ENCODE assay signal across 8 cellular contexts in the genomic region with DNA sequence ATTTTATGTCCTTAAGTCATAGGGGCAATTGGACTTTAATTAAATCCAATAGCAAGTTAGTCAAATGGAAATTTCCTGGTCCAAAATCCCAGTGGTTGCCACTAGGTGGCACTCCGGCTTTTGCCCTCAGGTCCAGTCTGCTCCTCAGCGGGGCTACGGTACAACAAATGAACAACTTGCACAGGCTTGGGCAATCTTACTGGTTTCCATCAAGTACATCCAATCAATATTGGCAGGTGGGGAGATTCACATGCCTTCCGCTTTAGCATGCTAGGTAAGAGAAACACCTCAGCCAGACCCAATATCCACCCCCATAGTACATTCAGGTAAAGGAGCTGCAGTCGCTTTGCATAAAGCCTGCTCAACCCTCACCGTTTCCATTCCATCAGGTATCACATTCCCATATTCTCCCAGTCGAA. TPM values are rescaled to one million over a fixed set of nuclear protein-coding genes. Genes with fewer than 3 reads are reported as not detected.
DNase-seq lines count a peak whose midpoint lies in the region; ATAC-seq, FAIRE-seq and TF ChIP-seq lines count a peak whose summit lies in the region.

No MANE protein-coding gene starts in this region.

- TF ChIP-seq EP300 in H1 (IDR thresholded peaks at IDR 0.05; ENCODE audit: borderline replicate concordance in 1 of 2, low read depth in 2 of 2, low read length in 2 of 2): no peak

- no peak overlapping the region for H3K14ac ChIP-seq in H1 (ENCODE audit: insufficient read length)

- TF ChIP-seq CTCF in HEK293 (tag by site-specific recombination; IDR thresholded peaks at IDR 0.05) (peak; percentile 58), H1 (IDR thresholded peaks at IDR 0.05; ENCODE audit: control extremely low read depth in 1 of 3, insufficient read depth in 1 of 3, low read depth in 1 of 3, low read length in 3 of 3) (peak in 2 of 3 experiments; percentile 85 to 89; a peak in 3 of 4 replicates), mucosa of descending colon (IDR thresholded peaks at IDR 0.05) (peak; percentile 79)

- intact Hi-C loops in mucosa of descending colon (cut with DNase I, micrococcal nuclease): loop anchor here in 1 of 2 donors (10.0 kb wide), 1 partner anchor 47 kb away; no protein-coding TSS in a partner anchor

- H3K27ac ChIP-seq in HEK293 (ENCODE audit: extremely low read depth, low read depth, low read length) (no peak overlapping the region), H1 (ENCODE audit: low read depth, low read length) (no peak overlapping the region)

- H3K56ac ChIP-seq in H1 (replicated peaks; ENCODE audit: insufficient read length, low read depth, low read length): no peak overlapping the region

- DNase-seq in CD1c-positive myeloid dendritic cell (ENCODE audit: extremely low spot score) (peak; percentile 85), NOMO-1 (lab: John Stamatoyannopoulos, UW; ENCODE audit: unreplicated experiment in 2 of 2) (peak; percentile 70 to 78), H1 (ENCODE audit: low read depth in 1 of 2, low spot score in 2 of 2) (peak in 1 of 2 experiments; percentile 87), mucosa of descending colon (peak; percentile 60 to 91 (median 75))
- peak; percentile 84 for DNase-seq in activated CD8-positive, alpha-beta T cell treated with anti-CD3 and anti-CD28 coated beads, Interleukin-2, amount 10 ng/mL, durations not matched to agents 7 days and 5 days
- peak; percentile 66 for DNase-seq in stimulated activated CD8-positive, alpha-beta memory T cell treated with anti-CD3 and anti-CD28 coated beads, Interleukin-7, amount 100 ng/mL, for 24 hours (ENCODE audit: low read depth)

- CTCF ChIA-PET in HEK293 (lab: Yijun Ruan, JAX): interaction anchor here (0.6 to 2.7 kb wide), 27 partner anchors 8 to 382 kb away, joined by 3 to 23 read pairs (median 5); a partner anchor contains a TSS
- CTCF ChIA-PET in activated CD8-positive, alpha-beta T cell treated with anti-CD3 and anti-CD28 coated beads, Interleukin-2, amount 10 ng/mL, durations not matched to agents 7 days and 5 days (lab: Charles Lee): interaction anchor here (0.7 to 4.2 kb wide), 30 partner anchors 9 to 204 kb away, joined by 3 to 41 read pairs (median 5); a partner anchor contains a TSS
- CTCF ChIA-PET in H1 (lab: Charles Lee; ENCODE audit: partially characterized antibody): interaction anchor here (0.6 to 16.6 kb wide), 29 partner anchors 10 to 247 kb away, joined by 3 to 251 read pairs (median 5); a partner anchor contains a TSS

- no peak overlapping the region for H3K4me3 ChIP-seq in HEK293 (ENCODE audit: low read depth, low read length)
- no peak overlapping the region for H3K4me3 ChIP-seq in H1 (ENCODE audit: extremely low read depth in 1 of 4, insufficient read depth in 2 of 4, low read depth in 3 of 4, low read length in 4 of 4)
- no peak overlapping the region for H3K4me3 ChIP-seq in mucosa of descending colon

- no peak overlapping the region for H4K91ac ChIP-seq in H1 (replicated peaks; ENCODE audit: insufficient read length, low read length)

- H3K4me2 ChIP-seq in H1 (ENCODE audit: insufficient read depth in 1 of 2, low read depth in 2 of 2, low read length in 2 of 2): peak overlapping the region in 1 of 2 experiments; percentile 20; a peak in 1 of 4 replicates

- no peak overlapping the region for H3K9ac ChIP-seq in H1 (replicated peaks in 1 of 4; ENCODE audit: extremely low read depth in 1 of 4, low read depth in 3 of 4, low read length in 3 of 4)

- no peaks in the 10 kb centered on the region for H3K79me2 ChIP-seq in H1 (ENCODE audit: control insufficient read depth in 1 of 2, insufficient read depth in 2 of 2, low read length in 2 of 2)

- no peak overlapping the region for H2BK15ac ChIP-seq in H1 (ENCODE audit: low read length)

- H3K4me1 ChIP-seq in HEK293 (ENCODE audit: control insufficient read depth, insufficient read depth, low read length) (no peaks in the 10 kb centered on the region; the same call in 1 of the 2 replicates), H1 (replicated peaks in 1 of 4; ENCODE audit: control insufficient read depth in 3 of 4, insufficient read depth in 4 of 4, low read length in 3 of 4) (peaks cover 0 to 4% (median 1%) of the 10 kb centered on the region in 4 experiments; a peak in 4 of 7 replicates), mucosa of descending colon (ENCODE audit: low read depth) (peaks cover 2% of the 10 kb centered on the region)

- no peaks in the 10 kb centered on the region for H4K20me1 ChIP-seq in H1 (replicated peaks in 1 of 2; ENCODE audit: control insufficient read depth in 1 of 2, insufficient read depth in 2 of 2, low read length in 2 of 2)

- H2AFZ ChIP-seq in H1 (ENCODE audit: low read length): no peak overlapping the region

- FAIRE-seq in H1 (lab: Jason Lieb, UNC): peak; percentile 93

- TF ChIP-seq POLR2A in H1 (IDR thresholded peaks at IDR 0.05; ENCODE audit: control extremely low read depth in 1 of 2, low read depth in 2 of 2, low read length in 2 of 2): no peak

- H3K79me1 ChIP-seq in H1 (ENCODE audit: low read depth, low read length): no peaks in the 10 kb centered on the region

- ATAC-seq in activated CD8-positive, alpha-beta T cell treated with anti-CD3 and anti-CD28 coated beads, Interleukin-2, amount 10 ng/mL, durations not matched to agents 7 days and 5 days: peak; percentile 67
- ATAC-seq in mucosa of descending colon (peak; percentile 82), HG03095 (IDR thresholded peaks at IDR 0.05; ENCODE audit: unreplicated experiment) (no peak)

- no peak overlapping the region for H2BK12ac ChIP-seq in H1 (ENCODE audit: low read depth, low read length)

- no peak overlapping the region for H2BK5ac ChIP-seq in H1 (ENCODE audit: low read depth, low read length)

- H3K23me2 ChIP-seq in H1 (ENCODE audit: low read depth, low read length): 0 out of 2 replicates have a peak, but pooled peaks cover under 1% of the 10 kb centered on the region

- H3K9me3 Mint-ChIP-seq in activated CD8-positive, alpha-beta T cell treated with anti-CD3 and anti-CD28 coated beads, Interleukin-2, amount 10 ng/mL, durations not matched to agents 7 days and 5 days (ENCODE audit: insufficient read depth): no peaks in the 10 kb centered on the region

- no peak overlapping the region for H3K18ac ChIP-seq in H1 (ENCODE audit: extremely low read depth, low read length)

- H3K4me1 Mint-ChIP-seq in activated CD8-positive, alpha-beta T cell treated with anti-CD3 and anti-CD28 coated beads, Interleukin-2, amount 10 ng/mL, durations not matched to agents 7 days and 5 days (ENCODE audit: low read depth): peaks cover 44% of the 10 kb centered on the region

- POLR2A ChIA-PET in HEK293 (lab: Yijun Ruan, JAX): no interaction called here
- POLR2A ChIA-PET in activated CD8-positive, alpha-beta T cell treated with anti-CD3 and anti-CD28 coated beads, Interleukin-2, amount 10 ng/mL, durations not matched to agents 7 days and 5 days (lab: Charles Lee): no interaction called here
- POLR2A ChIA-PET in H1 (lab: Charles Lee; ENCODE audit: partially characterized antibody): interaction anchor here (0.7 to 2.9 kb wide), 8 partner anchors 13 to 137 kb away, joined by 3 to 10 read pairs (median 6); a partner anchor contains a TSS

- H3K4me3 Mint-ChIP-seq in activated CD8-positive, alpha-beta T cell treated with anti-CD3 and anti-CD28 coated beads, Interleukin-2, amount 10 ng/mL, durations not matched to agents 7 days and 5 days: no peak overlapping the region

- no peaks in the 10 kb centered on the region for H3K9me3 ChIP-seq in HEK293 (ENCODE audit: control insufficient read depth, insufficient read depth, low read depth, low read length)
- no peaks in the 10 kb centered on the region for H3K9me3 ChIP-seq in H1 (ENCODE audit: insufficient read depth in 2 of 2, low read depth in 1 of 2, low read length in 1 of 2)
- no peaks in the 10 kb centered on the region for H3K9me3 ChIP-seq in mucosa of descending colon

- H2BK20ac ChIP-seq in H1 (ENCODE audit: low read length): no peak overlapping the region

- H2BK120ac ChIP-seq in H1 (replicated peaks; ENCODE audit: low read depth, low read length): no peak overlapping the region

- H4K8ac ChIP-seq in H1 (ENCODE audit: extremely low read depth, insufficient read depth, low read length): no peak overlapping the region

- H3K36me3 Mint-ChIP-seq in activated CD8-positive, alpha-beta T cell treated with anti-CD3 and anti-CD28 coated beads, Interleukin-2, amount 10 ng/mL, durations not matched to agents 7 days and 5 days (ENCODE audit: low read depth): peaks cover 27% of the 10 kb centered on the region

- H3K27me3 Mint-ChIP-seq in activated CD8-positive, alpha-beta T cell treated with anti-CD3 and anti-CD28 coated beads, Interleukin-2, amount 10 ng/mL, durations not matched to agents 7 days and 5 days (ENCODE audit: low read depth): no peaks in the 10 kb centered on the region

- H3K27ac Mint-ChIP-seq in activated CD8-positive, alpha-beta T cell treated with anti-CD3 and anti-CD28 coated beads, Interleukin-2, amount 10 ng/mL, durations not matched to agents 7 days and 5 days: no peak overlapping the region

- peaks cover 0 to 12% of the 10 kb centered on the region in 2 experiments; a peak in 1 of 3 replicates for H3K36me3 ChIP-seq in HEK293 (ENCODE audit: control insufficient read depth in 2 of 2, insufficient read depth in 1 of 2, low read length in 2 of 2)
- no peaks in the 10 kb centered on the region for H3K36me3 ChIP-seq in H1 (ENCODE audit: control insufficient read depth in 2 of 4, insufficient read depth in 4 of 4, low read length in 3 of 4)
- no peaks in the 10 kb centered on the region for H3K36me3 ChIP-seq in mucosa of descending colon (ENCODE audit: low read depth)

- H3K27me3 ChIP-seq in H1 (replicated peaks in 1 of 4; ENCODE audit: control insufficient read depth in 3 of 4, extremely low read depth in 1 of 4, insufficient read depth in 3 of 4, low read length in 3 of 4): no peaks in the 10 kb centered on the region

- 44% methylated on average over 7 of the region's 7 CpGs; no CpG with 5 or more reads in 1 of the 2 experiments for WGBS in H1 (ENCODE audit: extremely low coverage in 1 of 2, insufficient coverage in 1 of 2, insufficient read length in 1 of 2, insufficient replicate concordance in 2 of 2, low coverage in 1 of 2, low lambda C conversion rate in 2 of 2, missing lambda C conversion rate in 1 of 2), 2 experiments

- H3K23ac ChIP-seq in H1 (ENCODE audit: insufficient read length): no peak overlapping the region

- TF ChIP-seq RAD21 in H1 (IDR thresholded peaks at IDR 0.05 in 1 of 2, conservative IDR thresholded peaks at IDR 0.05 in 1 of 2; ENCODE audit: low read depth in 2 of 2, low read length in 2 of 2): peak; percentile 87 to 90

- H2AK5ac ChIP-seq in H1 (ENCODE audit: low read depth, low read length): no peak overlapping the region

- H3K4ac ChIP-seq in H1 (replicated peaks; ENCODE audit: insufficient read length, low read depth, low read length): no peak overlapping the region

- no peak overlapping the region for H4K5ac ChIP-seq in H1 (ENCODE audit: insufficient read length, low read depth, low read length)

RNA-seq across cellular contexts. Expression of a gene that starts 6.3 kb away (rescaled TPM):
- total RNA-seq in activated CD8-positive, alpha-beta T cell treated with anti-CD3 and anti-CD28 coated beads, Interleukin-2, amount 10 ng/mL, durations not matched to agents 7 days and 5 days: 10 to 100 TPM; 93.2 to 96.9 TPM
- total RNA-seq in H1 (2021; fragmentation: NEBNext Ultra II Directional; extraction: Animal tissue kit (Norgen Biotek cat#: 25700)): 7.7 and 10.3 TPM in 2 replicates
- 6.5 and 10.3 TPM in 2 replicates for polyA plus RNA-seq in H1 (2011; rRNA removed)
- 10.7 TPM for polyA plus RNA-seq in H1 (2011; cell fraction: cytosol; rRNA removed)
- 27.9 TPM for polyA plus RNA-seq in H1 (2011; cell fraction: nucleus; rRNA removed)
- polyA plus RNA-seq in H1 (2012, experiment 1 of 2): 3.9 to 8.1 TPM (median 7.3 TPM) in 4 replicates
- 5.9 TPM for polyA plus RNA-seq in H1 (2012, experiment 2 of 2)
- polyA plus RNA-seq in H1 (2013, experiment 1 of 2): 5.5 TPM
- 4.8 TPM for polyA plus RNA-seq in H1 (2013, experiment 2 of 2)
- 0.78 and 1.5 TPM in 2 replicates for polyA minus RNA-seq in H1 (2011; rRNA and poly(A)+ RNA removed)
- 4.9 TPM for polyA minus RNA-seq in H1 (2011; cell fraction: cytosol; rRNA and poly(A)+ RNA removed)
- polyA minus RNA-seq in H1 (2011; cell fraction: nucleus; rRNA and poly(A)+ RNA removed): 7.6 TPM
- 10 to 100 TPM; 10.3 to 19.4 (median 10.9) TPM for total RNA-seq in mucosa of descending colon

RNA-seq across cellular contexts. Expression of a gene that starts 14.4 kb away (rescaled TPM):
- 100 to 1,000 TPM; 152 to 154 TPM for total RNA-seq in activated CD8-positive, alpha-beta T cell treated with anti-CD3 and anti-CD28 coated beads, Interleukin-2, amount 10 ng/mL, durations not matched to agents 7 days and 5 days
- total RNA-seq in H1 (2021; fragmentation: NEBNext Ultra II Directional; extraction: Animal tissue kit (Norgen Biotek cat#: 25700)): 272 and 279 TPM in 2 replicates
- 428 and 479 TPM in 2 replicates for polyA plus RNA-seq in H1 (2011; rRNA removed)
- 409 TPM for polyA plus RNA-seq in H1 (2011; cell fraction: cytosol; rRNA removed)
- 296 TPM for polyA plus RNA-seq in H1 (2011; cell fraction: nucleus; rRNA removed)
- polyA plus RNA-seq in H1 (2012, experiment 1 of 2): 186 to 280 TPM (median 269 TPM) in 4 replicates
- polyA plus RNA-seq in H1 (2012, experiment 2 of 2): 318 TPM
- 258 TPM for polyA plus RNA-seq in H1 (2013, experiment 1 of 2)
- 262 TPM for polyA plus RNA-seq in H1 (2013, experiment 2 of 2)
- polyA minus RNA-seq in H1 (2011; rRNA and poly(A)+ RNA removed): 147 and 156 TPM in 2 replicates
- polyA minus RNA-seq in H1 (2011; cell fraction: cytosol; rRNA and poly(A)+ RNA removed): 108 TPM
- polyA minus RNA-seq in H1 (2011; cell fraction: nucleus; rRNA and poly(A)+ RNA removed): 91.3 TPM
- total RNA-seq in mucosa of descending colon: 100 to 1,000 TPM; 149 to 277 (median 171) TPM

RNA-seq across cellular contexts. Expression of a gene that starts 14.4 kb away (rescaled TPM):
- 10 to 100 TPM; 44.1 to 48.8 TPM for total RNA-seq in activated CD8-positive, alpha-beta T cell treated with anti-CD3 and anti-CD28 coated beads, Interleukin-2, amount 10 ng/mL, durations not matched to agents 7 days and 5 days
- total RNA-seq in H1 (2021; fragmentation: NEBNext Ultra II Directional; extraction: Animal tissue kit (Norgen Biotek cat#: 25700)): 18.8 and 20.5 TPM in 2 replicates
- 33.8 and 40.4 TPM in 2 replicates for polyA plus RNA-seq in H1 (2011; rRNA removed)
- 52.6 TPM for polyA plus RNA-seq in H1 (2011; cell fraction: cytosol; rRNA removed)
- polyA plus RNA-seq in H1 (2011; cell fraction: nucleus; rRNA removed): 81.7 TPM
- 19.8 to 29.6 TPM (median 28.3 TPM) in 4 replicates for polyA plus RNA-seq in H1 (2012, experiment 1 of 2)
- polyA plus RNA-seq in H1 (2012, experiment 2 of 2): 14.1 TPM
- 18.6 TPM for polyA plus RNA-seq in H1 (2013, experiment 1 of 2)
- 17.5 TPM for polyA plus RNA-seq in H1 (2013, experiment 2 of 2)
- 12.4 and 12.6 TPM in 2 replicates for polyA minus RNA-seq in H1 (2011; rRNA and poly(A)+ RNA removed)
- 11.3 TPM for polyA minus RNA-seq in H1 (2011; cell fraction: cytosol; rRNA and poly(A)+ RNA removed)
- polyA minus RNA-seq in H1 (2011; cell fraction: nucleus; rRNA and poly(A)+ RNA removed): 20.1 TPM
- total RNA-seq in mucosa of descending colon: 10 to 100 TPM; 23.4 to 33.1 (median 29.5) TPM

RNA-seq across cellular contexts. Expression of a gene that starts 33.5 kb away (rescaled TPM):
- 100 to 1,000 TPM; 119 to 127 TPM for total RNA-seq in activated CD8-positive, alpha-beta T cell treated with anti-CD3 and anti-CD28 coated beads, Interleukin-2, amount 10 ng/mL, durations not matched to agents 7 days and 5 days
- total RNA-seq in H1 (2021; fragmentation: NEBNext Ultra II Directional; extraction: Animal tissue kit (Norgen Biotek cat#: 25700)): 116 and 119 TPM in 2 replicates
- 225 and 357 TPM in 2 replicates for polyA plus RNA-seq in H1 (2011; rRNA removed)
- 233 TPM for polyA plus RNA-seq in H1 (2011; cell fraction: cytosol; rRNA removed)
- polyA plus RNA-seq in H1 (2011; cell fraction: nucleus; rRNA removed): 287 TPM
- 71.3 to 172 TPM (median 159 TPM) in 4 replicates for polyA plus RNA-seq in H1 (2012, experiment 1 of 2)
- 312 TPM for polyA plus RNA-seq in H1 (2012, experiment 2 of 2)
- 320 TPM for polyA plus RNA-seq in H1 (2013, experiment 1 of 2)
- 368 TPM for polyA plus RNA-seq in H1 (2013, experiment 2 of 2)
- 177 and 184 TPM in 2 replicates for polyA minus RNA-seq in H1 (2011; rRNA and poly(A)+ RNA removed)
- polyA minus RNA-seq in H1 (2011; cell fraction: cytosol; rRNA and poly(A)+ RNA removed): 176 TPM
- polyA minus RNA-seq in H1 (2011; cell fraction: nucleus; rRNA and poly(A)+ RNA removed): 115 TPM
- 100 to 1,000 TPM in 2 of 3 donors, 10 to 100 TPM in 1; 91.9 to 150 (median 139) TPM for total RNA-seq in mucosa of descending colon

RNA-seq across cellular contexts. Expression of a gene that starts 39.8 kb away (rescaled TPM):
- total RNA-seq in activated CD8-positive, alpha-beta T cell treated with anti-CD3 and anti-CD28 coated beads, Interleukin-2, amount 10 ng/mL, durations not matched to agents 7 days and 5 days: 100 to 1,000 TPM; 112 to 117 TPM
- 20.6 and 24.4 TPM in 2 replicates for total RNA-seq in H1 (2021; fragmentation: NEBNext Ultra II Directional; extraction: Animal tissue kit (Norgen Biotek cat#: 25700))
- 46.1 and 66.5 TPM in 2 replicates for polyA plus RNA-seq in H1 (2011; rRNA removed)
- 51.6 TPM for polyA plus RNA-seq in H1 (2011; cell fraction: cytosol; rRNA removed)
- 82.0 TPM for polyA plus RNA-seq in H1 (2011; cell fraction: nucleus; rRNA removed)
- 20.9 to 27.7 TPM (median 23.7 TPM) in 4 replicates for polyA plus RNA-seq in H1 (2012, experiment 1 of 2)
- 29.1 TPM for polyA plus RNA-seq in H1 (2012, experiment 2 of 2)
- 36.7 TPM for polyA plus RNA-seq in H1 (2013, experiment 1 of 2)
- polyA plus RNA-seq in H1 (2013, experiment 2 of 2): 35.2 TPM
- 11.1 and 11.2 TPM in 2 replicates for polyA minus RNA-seq in H1 (2011; rRNA and poly(A)+ RNA removed)
- 12.8 TPM for polyA minus RNA-seq in H1 (2011; cell fraction: cytosol; rRNA and poly(A)+ RNA removed)
- 22.4 TPM for polyA minus RNA-seq in H1 (2011; cell fraction: nucleus; rRNA and poly(A)+ RNA removed)
- total RNA-seq in mucosa of descending colon: 10 to 100 TPM; 11.1 to 15.2 (median 11.7) TPM
